ENCODE assay signal across 18 cellular contexts in genomic region chr22:16866167-16866566, GRCh38. TPM values are rescaled to one million over a fixed set of nuclear protein-coding genes. Genes with fewer than 3 reads are reported as not detected.
"Had no signal": no experiment of that assay in that cellular context is flagged by ENCODE, and none has a peak within 500 bp of the region (broad histone marks: within the 10 kb centered on the region; RNA-seq: fewer than 3 reads in every experiment).

No MANE protein-coding gene starts in this region.

- H3K36me3 ChIP-seq: ascending aorta, prostate gland, thoracic aorta had no signal

- DNase-seq: activated CD4-positive, alpha-beta memory T cell treated with anti-CD3 and anti-CD28 coated beads for 36 hours; activated gamma-delta T cell; activated T-cell treated with anti-CD3 and anti-CD28 coated beads, Interleukin-2, amount 50 U/mL, for 4 hours; effector CD4-positive, alpha-beta T cell; kidney; left ventricle myocardium superior; mesenchymal stem cell; occipital lobe; stimulated activated CD4-positive, alpha-beta T cell treated with anti-CD3 and anti-CD28 coated beads, Interleukin-4, amount 100 ng/mL, for 1 hour; stimulated activated CD8-positive, alpha-beta memory T cell treated with anti-CD3 and anti-CD28 coated beads, Interleukin-4, amount 100 ng/mL, for 48 hours; stimulated activated naive CD8-positive, alpha-beta T cell treated with anti-CD3 and anti-CD28 coated beads, Interleukin-15, Interleukin-2, amounts not matched to agents 100 U/mL and 50 U/mL, for 24 hours; T-helper 9 cell had no signal

- ATAC-seq: activated T-cell treated with anti-CD3 and anti-CD28 coated beads, Interleukin-2, amount 50 U/mL, for 4 hours; left ventricle myocardium superior; stimulated activated naive CD8-positive, alpha-beta T cell treated with anti-CD3 and anti-CD28 coated beads, Interleukin-15, Interleukin-2, amounts not matched to agents 100 U/mL and 50 U/mL, for 24 hours had no signal

- FAIRE-seq: endothelial cell of umbilical vein, kidney had no signal

- H3K9me3 ChIP-seq: prostate gland, thoracic aorta had no signal

- H3K27me3 ChIP-seq: ascending aorta, hepatocyte had no signal

- H3K27ac ChIP-seq: ascending aorta, hepatocyte, prostate gland, thoracic aorta had no signal

- H3K4me1 ChIP-seq: prostate gland had no signal

- H3K4me3 ChIP-seq: ascending aorta, hepatocyte, prostate gland, thoracic aorta had no signal

RNA-seq across cellular contexts. Expression of gene XKR3, which starts 41.0 kb away (rescaled TPM):
- total RNA-seq: activated CD4-positive, alpha-beta memory T cell treated with anti-CD3 and anti-CD28 coated beads for 36 hours; activated T-cell treated with anti-CD3 and anti-CD28 coated beads, Interleukin-2, amount 50 U/mL, for 4 hours; ascending aorta; endothelial cell of umbilical vein; kidney; left ventricle myocardium superior; occipital lobe; thoracic aorta; ureter had no signal
